ENCODE assay signal across 1 cellular context in the genomic region with DNA sequence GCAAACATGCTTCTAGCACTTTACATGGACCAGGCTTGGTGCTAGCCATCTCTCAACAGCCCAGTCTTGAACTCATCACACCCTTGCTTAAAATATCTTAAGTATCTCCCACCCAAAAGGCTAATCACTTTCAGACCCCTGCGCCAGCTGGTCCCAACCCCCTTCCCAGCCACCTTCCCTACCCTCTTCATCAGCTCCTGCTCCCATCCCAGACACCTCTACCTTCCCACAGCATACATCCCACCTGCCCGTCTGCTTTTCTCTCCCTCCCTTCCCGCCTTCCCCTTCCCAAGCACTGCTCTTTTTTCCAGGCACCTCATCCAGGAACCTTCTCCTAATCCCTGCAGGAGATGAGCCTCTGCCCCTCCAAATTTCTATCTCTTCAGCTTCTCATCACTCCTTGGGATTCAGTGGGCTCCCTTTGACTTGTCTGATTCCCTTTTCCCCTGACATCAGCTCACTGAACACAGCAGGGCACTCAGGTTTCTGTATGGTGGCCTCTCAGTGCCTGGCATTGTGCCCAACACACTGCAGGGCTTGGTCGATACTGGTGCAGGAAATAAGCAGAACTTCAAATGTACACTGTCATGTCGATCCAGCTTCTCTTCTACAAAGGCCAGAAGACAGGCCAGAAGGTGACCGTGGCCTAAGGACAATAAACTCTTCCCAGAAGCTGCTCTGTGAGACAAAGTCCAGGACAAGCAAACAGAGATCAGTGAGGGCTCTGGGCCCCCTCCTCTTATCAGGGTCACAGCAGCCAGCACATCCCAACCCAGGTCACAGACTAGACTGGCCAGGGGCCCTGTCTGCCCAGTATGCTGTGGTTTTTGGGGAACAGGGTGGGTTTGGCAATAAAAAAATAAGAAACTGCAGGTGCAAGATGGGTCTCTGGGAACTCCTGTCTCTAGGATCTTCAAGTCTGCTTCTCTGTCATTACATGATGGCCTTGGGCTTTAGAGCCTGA.
TF ChIP-seq lines count a peak whose summit lies in the region.

No MANE protein-coding gene starts in this region.

TF ChIP-seq in K562, 482 proteins besides CTCF, POLR2A, EP300 and RAD21:
- peak; percentile 27; the same call in 1 of the 2 replicates for TF ChIP-seq NFIC (IDR thresholded peaks at IDR 0.05)
- TF ChIP-seq ID3 (CRISPR knock-in tag; IDR thresholded peaks at IDR 0.05) = no peak
- no peak for TF ChIP-seq ID3 (tag; IDR thresholded peaks at IDR 0.05)
TF ChIP-seq in K562: peak in this region for 1.
